ENCODE assay signal across 8 cellular contexts in genomic region chr3:172040078-172040975, GRCh38. TPM values are rescaled to one million over a fixed set of nuclear protein-coding genes. Genes with fewer than 3 reads are reported as not detected.
A peak's percentile ranks its signal among the peaks of the same experiment; 100 is the strongest.
DNase-seq lines count a peak whose midpoint lies in the region; ATAC-seq lines count a peak whose summit lies in the region.

No MANE protein-coding gene starts in this region.

- peak overlapping the region; percentile 96 to 97 for H3K27ac ChIP-seq in mucosa of rectum (ENCODE audit: low read depth in 2 of 2, low read length in 2 of 2)

- peaks cover 7 to 18% of the 10 kb centered on the region in 2 donors for H3K4me1 ChIP-seq in mucosa of rectum (ENCODE audit: control insufficient read depth in 2 of 2, insufficient read depth in 2 of 2, low read length in 2 of 2)

- H3K27me3 ChIP-seq in mucosa of rectum (ENCODE audit: control insufficient read depth in 2 of 2, insufficient read depth in 2 of 2, low read length in 2 of 2), result no peaks in the 10 kb centered on the region

- H3K36me3 Mint-ChIP-seq in activated T-cell treated with anti-CD3 and anti-CD28 coated beads, Interleukin-2, amount 50 U/mL, for 72 hours (ENCODE audit: insufficient read depth in 2 of 2), result peaks cover 3 to 4% of the 10 kb centered on the region in 2 donors

- H3K9ac ChIP-seq in mucosa of rectum (ENCODE audit: low read depth in 1 of 2, low read length in 2 of 2), result peak overlapping the region; percentile 79 to 97

- H3K9me3 ChIP-seq in mucosa of rectum (ENCODE audit: control insufficient read depth in 2 of 2, low read length in 2 of 2), result no peaks in the 10 kb centered on the region

- H3K4me3 ChIP-seq in mucosa of rectum (ENCODE audit: low read length in 2 of 2), result peak overlapping the region; percentile 82 to 86

- H3K4me3 Mint-ChIP-seq in activated T-cell treated with anti-CD3 and anti-CD28 coated beads, Interleukin-2, amount 50 U/mL, for 72 hours, result peak overlapping the region; percentile 97
- peak overlapping the region; percentile 92 to 99 for H3K4me3 Mint-ChIP-seq in stimulated activated naive CD8-positive, alpha-beta T cell treated with anti-CD3 and anti-CD28 coated beads, Interleukin-15, amount 100 ng/mL, for 72 hours

- H3K27ac Mint-ChIP-seq in activated T-cell treated with anti-CD3 and anti-CD28 coated beads, Interleukin-2, amount 50 U/mL, for 72 hours, result no peak overlapping the region
- peak overlapping the region in 1 of 2 donors; percentile 98 for H3K27ac Mint-ChIP-seq in stimulated activated naive CD8-positive, alpha-beta T cell treated with anti-CD3 and anti-CD28 coated beads, Interleukin-15, amount 100 ng/mL, for 72 hours

- no peaks in the 10 kb centered on the region for H3K9me3 Mint-ChIP-seq in activated T-cell treated with anti-CD3 and anti-CD28 coated beads, Interleukin-2, amount 50 U/mL, for 72 hours
- no peaks in the 10 kb centered on the region for H3K9me3 Mint-ChIP-seq in stimulated activated naive CD8-positive, alpha-beta T cell treated with anti-CD3 and anti-CD28 coated beads, Interleukin-15, amount 100 ng/mL, for 72 hours

- peaks cover 45% of the 10 kb centered on the region for H3K4me1 Mint-ChIP-seq in activated T-cell treated with anti-CD3 and anti-CD28 coated beads, Interleukin-2, amount 50 U/mL, for 72 hours (ENCODE audit: low read depth)
- H3K4me1 Mint-ChIP-seq in stimulated activated naive CD8-positive, alpha-beta T cell treated with anti-CD3 and anti-CD28 coated beads, Interleukin-15, amount 100 ng/mL, for 72 hours, result peaks cover 26% of the 10 kb centered on the region

- ATAC-seq in HG03025 (IDR thresholded peaks at IDR 0.05; ENCODE audit: low FRiP score, unreplicated experiment) (peak; percentile 13), esophagus mucosa (peak; percentile 58)
- ATAC-seq in activated T-cell treated with anti-CD3 and anti-CD28 coated beads, Interleukin-2, amount 50 U/mL, for 72 hours (replicated peaks in 1 of 2), result peak; percentile 35 to 60
- ATAC-seq in stimulated activated naive CD8-positive, alpha-beta T cell treated with anti-CD3 and anti-CD28 coated beads, Interleukin-15, amount 100 ng/mL, for 72 hours, result peak; percentile 64

- DNase-seq in activated CD4-positive, alpha-beta T cell treated with anti-CD3 and anti-CD28 coated beads for 1 hour, result peak; percentile 11
- DNase-seq in activated CD4-positive, alpha-beta T cell treated with anti-CD3 and anti-CD28 coated beads, Interleukin-2, amount 50 U/mL, for 1 hour, result no peak
- peak; percentile 46 for DNase-seq in NCI-H526 treated with DMSO at 0.1 percent for 48 hours (lab: John Stamatoyannopoulos, UW)
- DNase-seq in activated T-cell treated with anti-CD3 and anti-CD28 coated beads, Interleukin-2, amount 50 U/mL, for 72 hours, result peak; percentile 46 to 68
- DNase-seq in stimulated activated naive CD8-positive, alpha-beta T cell treated with anti-CD3 and anti-CD28 coated beads, Interleukin-15, amount 100 ng/mL, for 72 hours, result peak; percentile 36 to 45

- no peaks in the 10 kb centered on the region for H3K27me3 Mint-ChIP-seq in activated T-cell treated with anti-CD3 and anti-CD28 coated beads, Interleukin-2, amount 50 U/mL, for 72 hours (ENCODE audit: low read depth)
- H3K27me3 Mint-ChIP-seq in stimulated activated naive CD8-positive, alpha-beta T cell treated with anti-CD3 and anti-CD28 coated beads, Interleukin-15, amount 100 ng/mL, for 72 hours, result peaks cover 8% of the 10 kb centered on the region

- peaks cover 0 to 3% of the 10 kb centered on the region in 2 donors for H3K36me3 ChIP-seq in mucosa of rectum (ENCODE audit: control insufficient read depth in 2 of 2, insufficient read depth in 2 of 2, low read length in 2 of 2)

RNA-seq across cellular contexts. Expression of gene FNDC3B, which starts 0.9 kb away (rescaled TPM):
- 10 to 100 TPM; 12.0 to 17.7 TPM for total RNA-seq in activated T-cell treated with anti-CD3 and anti-CD28 coated beads, Interleukin-2, amount 50 U/mL, for 72 hours
- total RNA-seq in esophagus mucosa, result 19.9 TPM

Comparison
In these comparisons a context has a peak if more than half of its experiments do, and no peak if none do; other contexts are left out.
1. ATAC-seq: peak in every context shown above with its lines; median percentile 64 in stimulated activated naive CD8-positive, alpha-beta T cell treated with anti-CD3 and anti-CD28 coated beads, Interleukin-15, amount 100 ng/mL, for 72 hours; 58 in esophagus mucosa; 48 in activated T-cell treated with anti-CD3 and anti-CD28 coated beads, Interleukin-2, amount 50 U/mL, for 72 hours; 13 in HG03025.